In the genomic region with DNA sequence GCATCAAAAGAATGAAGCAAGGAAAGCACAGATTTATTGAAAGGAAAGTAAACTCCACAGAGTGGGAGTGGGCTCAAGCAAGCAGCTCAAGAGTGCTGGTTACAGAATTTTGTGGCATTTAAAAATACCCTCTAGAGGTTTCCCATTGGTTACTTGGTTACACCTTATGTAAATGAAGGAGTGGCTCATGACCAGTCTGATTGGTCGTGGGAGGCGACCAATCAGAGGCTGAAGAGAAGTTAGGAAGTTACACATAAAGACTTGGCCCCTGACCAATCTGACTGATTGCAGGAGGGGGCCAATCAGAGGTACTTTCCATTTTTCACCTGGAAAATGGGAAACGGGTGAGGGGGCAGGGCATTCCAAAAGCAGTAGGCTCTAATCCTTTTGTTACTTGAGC, we compare ENCODE assay signal across 18 cellular contexts.
DNase-seq lines count a peak whose midpoint lies in the region; TF ChIP-seq lines count a peak whose summit lies in the region.
"Had no signal": no experiment of that assay in that cellular context is flagged by ENCODE, and none has a peak within 500 bp of the region (broad histone marks: within the 10 kb centered on the region; RNA-seq: fewer than 3 reads in every experiment).

No MANE protein-coding gene starts in this region.

- no peaks in the 10 kb centered on the region for H3K9me3 ChIP-seq in testis
- H3K9me3 ChIP-seq: SJCRH30 had no signal

- H3K4me1 ChIP-seq in testis = no peaks in the 10 kb centered on the region
- H3K4me1 ChIP-seq: SJCRH30 had no signal

- H3K4me3 ChIP-seq in NB4 (ENCODE audit: low read depth, low read length) = no peak overlapping the region
- H3K4me3 ChIP-seq in testis = no peak overlapping the region
- H3K4me3 ChIP-seq: GM12878, SJCRH30 had no signal

- peak overlapping the region; percentile 74 for H3K27ac Mint-ChIP-seq in dendritic cell treated with granulocyte-macrophage colony-stimulating factor and Interleukin-4, amounts not matched to agents 40 ng/mL and 50 ng/mL, for 4 days
- no peak overlapping the region for H3K27ac Mint-ChIP-seq in activated naive CD4-positive, alpha-beta T cell treated with anti-CD3 and anti-CD28 coated beads for 36 hours
- H3K27ac Mint-ChIP-seq: B cell; CD8-positive, alpha-beta T cell had no signal

- no peaks in the 10 kb centered on the region for H3K36me3 ChIP-seq in testis (ENCODE audit: low read depth, missing control alignments)
- H3K36me3 ChIP-seq: SJCRH30 had no signal

- TF ChIP-seq CTCF in NB4 (IDR thresholded peaks at IDR 0.05; ENCODE audit: low read depth, low read length) (no peak), testis (IDR thresholded peaks at IDR 0.05) (no peak)

- H3K27me3 Mint-ChIP-seq in dendritic cell treated with granulocyte-macrophage colony-stimulating factor and Interleukin-4, amounts not matched to agents 40 ng/mL and 50 ng/mL, for 4 days = no peaks in the 10 kb centered on the region
- H3K27me3 Mint-ChIP-seq in activated naive CD4-positive, alpha-beta T cell treated with anti-CD3 and anti-CD28 coated beads for 36 hours (ENCODE audit: low read depth) = no peaks in the 10 kb centered on the region
- H3K27me3 Mint-ChIP-seq: B cell had no signal

- intact Hi-C loops in dendritic cell treated with granulocyte-macrophage colony-stimulating factor and Interleukin-4, amounts not matched to agents 40 ng/mL and 50 ng/mL, for 4 days (cut with micrococcal nuclease) = no loop called here
- intact Hi-C loops in testis (cut with DNase I; ENCODE audit: low total_unique reads) = no loop called here
- intact Hi-C loops in activated naive CD4-positive, alpha-beta T cell treated with anti-CD3 and anti-CD28 coated beads for 36 hours (cut with micrococcal nuclease) = no loop called here

- no peaks in the 10 kb centered on the region for H3K36me3 Mint-ChIP-seq in dendritic cell treated with granulocyte-macrophage colony-stimulating factor and Interleukin-4, amounts not matched to agents 40 ng/mL and 50 ng/mL, for 4 days (ENCODE audit: low read depth)
- no peaks in the 10 kb centered on the region for H3K36me3 Mint-ChIP-seq in activated naive CD4-positive, alpha-beta T cell treated with anti-CD3 and anti-CD28 coated beads for 36 hours (ENCODE audit: low read depth)
- H3K36me3 Mint-ChIP-seq: CD8-positive, alpha-beta T cell had no signal

- no peak overlapping the region for H3K27ac ChIP-seq in testis
- H3K27ac ChIP-seq: SJCRH30 had no signal

- CTCF ChIA-PET in activated naive CD4-positive, alpha-beta T cell treated with anti-CD3 and anti-CD28 coated beads for 36 hours (lab: Charles Lee) = no interaction called here

- H3K4me1 Mint-ChIP-seq in dendritic cell treated with granulocyte-macrophage colony-stimulating factor and Interleukin-4, amounts not matched to agents 40 ng/mL and 50 ng/mL, for 4 days (ENCODE audit: low read depth) = peaks cover 17% of the 10 kb centered on the region
- no peaks in the 10 kb centered on the region for H3K4me1 Mint-ChIP-seq in activated naive CD4-positive, alpha-beta T cell treated with anti-CD3 and anti-CD28 coated beads for 36 hours (ENCODE audit: low read depth)
- H3K4me1 Mint-ChIP-seq: B cell had no signal

- peaks cover 8% of the 10 kb centered on the region for H3K9me3 Mint-ChIP-seq in dendritic cell treated with granulocyte-macrophage colony-stimulating factor and Interleukin-4, amounts not matched to agents 40 ng/mL and 50 ng/mL, for 4 days
- H3K9me3 Mint-ChIP-seq in activated naive CD4-positive, alpha-beta T cell treated with anti-CD3 and anti-CD28 coated beads for 36 hours = peaks cover 6% of the 10 kb centered on the region

- TF ChIP-seq POLR2A in NB4 (IDR thresholded peaks at IDR 0.05; ENCODE audit: extremely low read depth, insufficient read length) = no peak
- TF ChIP-seq POLR2A in testis (IDR thresholded peaks at IDR 0.05) = no peak

- WGBS in testis, 2 donors = 66 to 69% methylated on average over 3 of the region's 3 CpGs

- peak overlapping the region; percentile 46 for H3K4me3 Mint-ChIP-seq in dendritic cell treated with granulocyte-macrophage colony-stimulating factor and Interleukin-4, amounts not matched to agents 40 ng/mL and 50 ng/mL, for 4 days
- H3K4me3 Mint-ChIP-seq in activated naive CD4-positive, alpha-beta T cell treated with anti-CD3 and anti-CD28 coated beads for 36 hours = no peak overlapping the region
- H3K4me3 Mint-ChIP-seq: B cell; CD8-positive, alpha-beta T cell had no signal

- H3K27me3 ChIP-seq in testis = no peaks in the 10 kb centered on the region

- peak; percentile 41 for DNase-seq in H4 (ENCODE audit: low spot score)
- peak; percentile 50 for DNase-seq in NB4 (ENCODE audit: low read depth)
- DNase-seq in testis = peak; percentile 47
- DNase-seq in activated naive CD4-positive, alpha-beta T cell (lab: John Stamatoyannopoulos, UW) = no peak
- no peak for DNase-seq in GM19240 (ENCODE audit: insufficient read length, low spot score)
- no peak for DNase-seq in activated naive CD4-positive, alpha-beta T cell treated with anti-CD3 and anti-CD28 coated beads for 36 hours
- DNase-seq: CD8-positive, alpha-beta T cell; DMS79 treated with DMSO at 0.1 percent for 48 hours; IMR-90; NCI-H1417 treated with DMSO at 0.1 percent for 48 hours; NCI-H2029 treated with DMSO at 0.1 percent for 48 hours; NCI-H2171 treated with DMSO at 0.1 percent for 48 hours; NCI-H446 treated with DMSO at 0.1 percent for 48 hours; NK-92 treated with Interleukin-12 subunit alpha and Interleukin-12 subunit beta, amount 100 ng/mL, for 24 hours had no signal

Comparison
In these comparisons a context has a peak if more than half of its experiments do, and no peak if none do; other contexts are left out.
1. DNase-seq: peak in H4 (single experiment), NB4 (single experiment) and testis (single experiment); none in activated naive CD4-positive, alpha-beta T cell (0 of 4), GM19240 (single experiment) and activated naive CD4-positive, alpha-beta T cell treated with anti-CD3 and anti-CD28 coated beads for 36 hours (single experiment).